14 cellular contexts compared by ENCODE assay signal in the genomic region with DNA sequence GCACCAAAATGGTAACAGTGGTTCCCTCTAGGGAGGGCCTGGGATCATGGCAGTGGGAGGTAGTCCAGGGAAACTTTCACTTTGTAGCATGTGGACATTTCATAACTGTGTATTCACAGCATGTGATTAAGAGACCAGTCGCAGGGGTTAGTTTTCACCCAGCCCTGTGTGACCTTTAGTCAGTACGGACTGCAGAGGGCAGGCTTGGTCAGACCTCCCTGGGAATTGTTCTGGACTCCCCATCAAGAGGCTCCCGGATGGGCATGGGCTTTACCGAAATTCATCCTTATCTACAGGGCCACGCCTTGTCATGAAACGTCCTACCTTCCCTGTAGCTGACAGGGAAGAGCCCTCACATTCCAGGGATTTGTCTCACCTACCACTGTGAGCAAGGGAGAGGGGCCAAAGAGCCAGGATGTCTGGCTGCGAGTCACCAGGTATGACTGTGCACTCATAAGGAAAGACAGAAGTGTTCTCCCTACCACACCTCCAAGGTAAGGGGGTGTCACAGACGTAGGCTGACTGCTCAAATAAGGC. TPM values are rescaled to one million over a fixed set of nuclear protein-coding genes. Genes with fewer than 3 reads are reported as not detected.
DNase-seq lines count a peak whose midpoint lies in the region; ATAC-seq and TF ChIP-seq lines count a peak whose summit lies in the region.
"Had no signal": no experiment of that assay in that cellular context is flagged by ENCODE, and none has a peak within 500 bp of the region (broad histone marks: within the 10 kb centered on the region; RNA-seq: fewer than 3 reads in every experiment).

No MANE protein-coding gene starts in this region.

- no peaks in the 10 kb centered on the region for H3K27me3 ChIP-seq in skeletal muscle tissue (ENCODE audit: control insufficient read depth in 3 of 3, insufficient read depth in 3 of 3, low read length in 3 of 3)
- no peaks in the 10 kb centered on the region for H3K27me3 ChIP-seq in brain microvascular endothelial cell (replicated peaks)

- DNase-seq in HFFc6 (peak; percentile 21), MCF 10A (ENCODE audit: unreplicated experiment) (peak; percentile 60), left ventricle myocardium superior (no peak), NCI-H2227 treated with DMSO at 0.1 percent for 48 hours (lab: John Stamatoyannopoulos, UW) (no peak), brain microvascular endothelial cell (no peak)
- DNase-seq in activated CD4-positive, alpha-beta T cell treated with anti-CD3 and anti-CD28 coated beads, Interleukin-2, amount 50 U/mL, for 48 hours: no peak
- no peak for DNase-seq in activated naive CD4-positive, alpha-beta T cell treated with Interleukin-2 at 50 U/mL for 16 hours
- DNase-seq: anterior cingulate cortex, glutamatergic neuron, NCI-H345 had no signal

- H3K27ac ChIP-seq in skeletal muscle tissue (ENCODE audit: low read depth, low read length): peak overlapping the region; percentile 94
- no peak overlapping the region for H3K27ac ChIP-seq in brain microvascular endothelial cell
- H3K27ac ChIP-seq: C4-2B had no signal

- peak overlapping the region in 1 of 3 donors; percentile 49 for H3K4me3 ChIP-seq in skeletal muscle tissue (ENCODE audit: low read length in 3 of 3)
- no peak overlapping the region for H3K4me3 ChIP-seq in brain microvascular endothelial cell (ENCODE audit: low read depth, low read length)

- H3K4me1 Mint-ChIP-seq in HFFc6 (ENCODE audit: low read depth) (peaks cover 40% of the 10 kb centered on the region), MCF 10A (ENCODE audit: insufficient read depth, unreplicated experiment) (no peaks in the 10 kb centered on the region)

- TF ChIP-seq CTCF in HFFc6 (IDR thresholded peaks at IDR 0.05) (peak; percentile 17; the same call in 1 of the 2 replicates), MCF 10A (IDR thresholded peaks at IDR 0.05; ENCODE audit: unreplicated experiment) (no peak), brain microvascular endothelial cell (IDR thresholded peaks at IDR 0.05; ENCODE audit: low read depth, low read length, missing control alignments) (no peak)

- ATAC-seq in left ventricle myocardium superior: peak; percentile 63
- ATAC-seq: stimulated activated memory B cell treated with anti-CD40 and anti-IgM and Interleukin-4, amounts not matched to agents 10 μg/mL and 1 μg/mL and 100 μg/mL, for 72 hours had no signal

- H3K27me3 Mint-ChIP-seq in HFFc6 (ENCODE audit: insufficient read depth): no peaks in the 10 kb centered on the region
- no peaks in the 10 kb centered on the region for H3K27me3 Mint-ChIP-seq in MCF 10A (ENCODE audit: insufficient read depth, unreplicated experiment)
- H3K27me3 Mint-ChIP-seq: stimulated activated memory B cell treated with anti-CD40 and anti-IgM and Interleukin-4, amounts not matched to agents 10 μg/mL and 1 μg/mL and 100 μg/mL, for 72 hours had no signal

- peaks cover 43 to 66% (median 62%) of the 10 kb centered on the region in 3 donors for H3K4me1 ChIP-seq in skeletal muscle tissue (ENCODE audit: control insufficient read depth in 3 of 3, insufficient read depth in 3 of 3, low read length in 3 of 3)

- no TSS peak for BruUV-seq in MCF 10A (replicated peaks; lab: Mats Ljungman, UMichigan)

- intact Hi-C loops in MCF 10A (cut with micrococcal nuclease) (loop anchor here (1.0 kb wide), 1 partner anchor 75 kb away; no protein-coding TSS in a partner anchor), left ventricle myocardium superior (cut with micrococcal nuclease) (no loop called here)

- peak overlapping the region in 2 of 3 donors; percentile 32 to 71 for H3K9ac ChIP-seq in skeletal muscle tissue (ENCODE audit: low read depth in 1 of 3, low read length in 3 of 3)

- no peaks in the 10 kb centered on the region for H3K9me3 ChIP-seq in skeletal muscle tissue (ENCODE audit: control insufficient read depth in 3 of 3, low read length in 3 of 3)

- CTCF ChIA-PET in MCF 10A (lab: Yijun Ruan, JAX): interaction anchor here (0.5 to 19.3 kb wide), 19 partner anchors 9 to 199 kb away, joined by 3 to 230 read pairs (median 6); no protein-coding TSS in a partner anchor

- H3K27ac Mint-ChIP-seq in HFFc6: peak overlapping the region; percentile 33
- H3K27ac Mint-ChIP-seq in MCF 10A (ENCODE audit: low read depth, unreplicated experiment): peak overlapping the region; percentile 63
- H3K27ac Mint-ChIP-seq: stimulated activated memory B cell treated with anti-CD40 and anti-IgM and Interleukin-4, amounts not matched to agents 10 μg/mL and 1 μg/mL and 100 μg/mL, for 72 hours had no signal

- in situ Hi-C loops in brain microvascular endothelial cell (cut with HindIII; ENCODE audit: low pct_ligation_motif_present, low sequenced_read_pairs): no loop called here

- no peak overlapping the region for H3K4me3 Mint-ChIP-seq in HFFc6
- no peak overlapping the region for H3K4me3 Mint-ChIP-seq in MCF 10A (ENCODE audit: unreplicated experiment)
- H3K4me3 Mint-ChIP-seq: stimulated activated memory B cell treated with anti-CD40 and anti-IgM and Interleukin-4, amounts not matched to agents 10 μg/mL and 1 μg/mL and 100 μg/mL, for 72 hours had no signal

- POLR2A ChIA-PET in MCF 10A (lab: Yijun Ruan, JAX): interaction anchor here (1.2 to 2.2 kb wide), 3 partner anchors 31 to 41 kb away, joined by 3 to 16 read pairs (median 5); a partner anchor contains a TSS

- H3K9me3 Mint-ChIP-seq in HFFc6 (no peaks in the 10 kb centered on the region), MCF 10A (ENCODE audit: unreplicated experiment) (no peaks in the 10 kb centered on the region)
- H3K9me3 Mint-ChIP-seq: stimulated activated memory B cell treated with anti-CD40 and anti-IgM and Interleukin-4, amounts not matched to agents 10 μg/mL and 1 μg/mL and 100 μg/mL, for 72 hours had no signal

- H3K36me3 ChIP-seq in skeletal muscle tissue (ENCODE audit: control insufficient read depth in 3 of 3, insufficient read depth in 3 of 3, low read length in 3 of 3) (peaks cover 46 to 57% (median 52%) of the 10 kb centered on the region in 3 donors), brain microvascular endothelial cell (replicated peaks) (peaks cover 70% of the 10 kb centered on the region)

- H3K36me3 Mint-ChIP-seq in HFFc6 (ENCODE audit: low read depth) (peaks cover 27% of the 10 kb centered on the region), MCF 10A (ENCODE audit: insufficient read depth, unreplicated experiment) (peaks cover 100% of the 10 kb centered on the region)

RNA-seq across cellular contexts. Expression of a gene that starts 19.9 kb away (rescaled TPM):
- 1 to 10 TPM in 1 of 6 experiments, under 1 TPM in 5; 0.66 to 1.2 (median 0.77) TPM for total RNA-seq in HFFc6 (2021; fragmentation: NEBNext Ultra II Directional; extraction: Animal tissue kit (Norgen Biotek cat#: 25700))
- total RNA-seq in MCF 10A (2022) (not detected in 2 replicates), left ventricle myocardium superior (537 TPM), skeletal muscle tissue (33.4 TPM)
- total RNA-seq: activated CD8-positive, alpha-beta memory T cell treated with anti-CD3 and anti-CD28 coated beads for 36 hours had no signal

RNA-seq across cellular contexts. Expression of a gene that starts 40.6 kb away (rescaled TPM):
- 100 to 1,000 TPM in 1 of 6 experiments, 10 to 100 TPM in 5; 81.5 to 105 (median 89.5) TPM for total RNA-seq in HFFc6 (2021; fragmentation: NEBNext Ultra II Directional; extraction: Animal tissue kit (Norgen Biotek cat#: 25700))
- total RNA-seq in MCF 10A (2022) (246 and 342 TPM in 2 replicates), left ventricle myocardium superior (137 TPM), skeletal muscle tissue (42.8 TPM)

Comparison
In these comparisons a context has a peak if more than half of its experiments do, and no peak if none do; other contexts are left out.
1. DNase-seq: peak in HFFc6 (single experiment) and MCF 10A (single experiment); none in left ventricle myocardium superior (single experiment), NCI-H2227 treated with DMSO at 0.1 percent for 48 hours (single experiment), activated CD4-positive, alpha-beta T cell treated with anti-CD3 and anti-CD28 coated beads, Interleukin-2, amount 50 U/mL, for 48 hours (0 of 2), activated naive CD4-positive, alpha-beta T cell treated with Interleukin-2 at 50 U/mL for 16 hours (single experiment) and brain microvascular endothelial cell (single experiment).
2. RNA of a gene that starts 19.9 kb away (total RNA-seq): 537 TPM in left ventricle myocardium superior (single experiment); 33.4 TPM in skeletal muscle tissue (single experiment), 0.66 to 1.2 TPM in HFFc6 and not detected in MCF 10A; every median in the first group is over 10 times any median in the second.